Comparison of ENCODE assay signal across 22 cellular contexts in genomic region chr22:37141476-37141875, GRCh38. TPM values are rescaled to one million over a fixed set of nuclear protein-coding genes. Genes with fewer than 3 reads are reported as not detected.
"Had no signal": no experiment of that assay in that cellular context is flagged by ENCODE, and none has a peak within 500 bp of the region (broad histone marks: within the 10 kb centered on the region; RNA-seq: fewer than 3 reads in every experiment).

No MANE protein-coding gene starts in this region.

- H3K27ac ChIP-seq: left lung, transverse colon had no signal

- H3K27me3 Mint-ChIP-seq: activated CD8-positive, alpha-beta memory T cell treated with anti-CD3 and anti-CD28 coated beads, Interleukin-2, amount 10 ng/mL, durations not matched to agents 7 days and 5 days; activated CD8-positive, alpha-beta T cell treated with anti-CD3 and anti-CD28 coated beads for 36 hours; naive thymus-derived CD8-positive, alpha-beta T cell had no signal

- H3K9me3 ChIP-seq: left lung, transverse colon had no signal

- DNase-seq: activated CD4-positive, alpha-beta T cell treated with anti-CD3 and anti-CD28 coated beads for 1 hour; activated CD8-positive, alpha-beta memory T cell treated with anti-CD3 and anti-CD28 coated beads, Interleukin-2, amount 10 ng/mL, durations not matched to agents 7 days and 5 days; activated CD8-positive, alpha-beta T cell treated with anti-CD3 and anti-CD28 coated beads for 36 hours; activated naive CD4-positive, alpha-beta T cell treated with Interleukin-2 at 50 U/mL for 16 hours; aorta; effector CD4-positive, alpha-beta T cell; foreskin fibroblast; nucleus accumbens; small intestine; stimulated activated CD4-positive, alpha-beta T cell treated with anti-CD3 and anti-CD28 coated beads, Interleukin-2, amount 100 ng/mL, for 24 hours; T-helper 9 cell; transverse colon had no signal

- H3K36me3 Mint-ChIP-seq: brain had no signal

- H3K9me3 Mint-ChIP-seq: activated CD8-positive, alpha-beta T cell treated with anti-CD3 and anti-CD28 coated beads for 36 hours; naive thymus-derived CD8-positive, alpha-beta T cell; stimulated activated memory B cell treated with anti-CD40 and anti-IgM and Interleukin-4, amounts not matched to agents 10 μg/mL and 1 μg/mL and 100 μg/mL, for 72 hours had no signal

- ATAC-seq: activated CD8-positive, alpha-beta memory T cell treated with anti-CD3 and anti-CD28 coated beads, Interleukin-2, amount 10 ng/mL, durations not matched to agents 7 days and 5 days; activated CD8-positive, alpha-beta T cell treated with anti-CD3 and anti-CD28 coated beads for 36 hours; left lung; naive thymus-derived CD8-positive, alpha-beta T cell; sciatic nerve; stimulated activated memory B cell treated with anti-CD40 and anti-IgM and Interleukin-4, amounts not matched to agents 10 μg/mL and 1 μg/mL and 100 μg/mL, for 72 hours had no signal

- H3K36me3 ChIP-seq: left lung, transverse colon had no signal

- H3K27ac Mint-ChIP-seq: activated CD8-positive, alpha-beta memory T cell treated with anti-CD3 and anti-CD28 coated beads, Interleukin-2, amount 10 ng/mL, durations not matched to agents 7 days and 5 days; activated CD8-positive, alpha-beta T cell treated with anti-CD3 and anti-CD28 coated beads for 36 hours; brain; stimulated activated memory B cell treated with anti-CD40 and anti-IgM and Interleukin-4, amounts not matched to agents 10 μg/mL and 1 μg/mL and 100 μg/mL, for 72 hours had no signal

- H3K4me3 Mint-ChIP-seq: activated CD8-positive, alpha-beta memory T cell treated with anti-CD3 and anti-CD28 coated beads, Interleukin-2, amount 10 ng/mL, durations not matched to agents 7 days and 5 days; activated CD8-positive, alpha-beta T cell treated with anti-CD3 and anti-CD28 coated beads for 36 hours; brain; naive thymus-derived CD8-positive, alpha-beta T cell; stimulated activated memory B cell treated with anti-CD40 and anti-IgM and Interleukin-4, amounts not matched to agents 10 μg/mL and 1 μg/mL and 100 μg/mL, for 72 hours had no signal

- H3K4me3 ChIP-seq: left lung, lung, transverse colon had no signal

RNA-seq across cellular contexts. Expression of gene IL2RB, which starts 8.2 kb away (rescaled TPM):
- total RNA-seq: fibroblast of lung had no signal

RNA-seq across cellular contexts. Expression of gene TMPRSS6, which starts 32.0 kb away (rescaled TPM):
- total RNA-seq: aorta, cardiac septum, chondrocyte, fibroblast of lung, kidney epithelial cell, sciatic nerve had no signal
- polyA plus RNA-seq: aorta, fibroblast of lung had no signal
